In genomic region chr10:68301301-68301700, GRCh38 we compare ENCODE assay signal across 16 cellular contexts.
"Had no signal": no experiment of that assay in that cellular context is flagged by ENCODE, and none has a peak within 500 bp of the region (broad histone marks: within the 10 kb centered on the region; RNA-seq: fewer than 3 reads in every experiment).

No MANE protein-coding gene starts in this region.

- H3K4me1 ChIP-seq: ascending aorta had no signal

- H3K36me3 Mint-ChIP-seq: naive thymus-derived CD4-positive, alpha-beta T cell had no signal

- FAIRE-seq: bronchial epithelial cell had no signal

- H3K27ac ChIP-seq: ascending aorta, gastroesophageal sphincter, transverse colon had no signal

- H3K9me3 Mint-ChIP-seq: activated naive CD4-positive, alpha-beta T cell treated with anti-CD3 and anti-CD28 coated beads for 36 hours; activated T-helper 2 cell treated with anti-CD3 and anti-CD28 coated beads, Interferon-gamma antibody, Interleukin-2, Interleukin-4, amounts not matched to agents 10 μg/mL and 5 μg/mL and 100 μg/mL, durations not matched to agents 14 hours and 24 hours and 36 hours; naive thymus-derived CD4-positive, alpha-beta T cell had no signal

- H3K27me3 ChIP-seq: ascending aorta, dorsolateral prefrontal cortex, gastroesophageal sphincter, transverse colon had no signal

- ATAC-seq: activated CD4-positive, CD25-positive, alpha-beta regulatory T cell treated with anti-CD3 and anti-CD28 coated beads, Interleukin-2, amount 50 U/mL, for 24 hours; gastroesophageal sphincter; left colon had no signal

- H3K4me3 ChIP-seq: ascending aorta, gastroesophageal sphincter, transverse colon had no signal

- H3K36me3 ChIP-seq: transverse colon had no signal

- H3K4me3 Mint-ChIP-seq: activated naive CD4-positive, alpha-beta T cell treated with anti-CD3 and anti-CD28 coated beads for 36 hours; naive thymus-derived CD4-positive, alpha-beta T cell had no signal

- H3K27me3 Mint-ChIP-seq: naive thymus-derived CD4-positive, alpha-beta T cell had no signal

- DNase-seq: activated CD4-positive, alpha-beta T cell treated with anti-CD3 and anti-CD28 coated beads, Interleukin-2, amount 50 U/mL, for 4 hours; activated naive CD4-positive, alpha-beta T cell treated with anti-CD3 and anti-CD28 coated beads for 36 hours; dorsolateral prefrontal cortex; erythroblast; left colon; mammary epithelial cell; naive thymus-derived CD4-positive, alpha-beta T cell; stimulated activated CD4-positive, alpha-beta T cell treated with anti-CD3 and anti-CD28 coated beads, Interleukin-15, amount 100 ng/mL, for 24 hours; stimulated activated CD4-positive, alpha-beta T cell treated with anti-CD3 and anti-CD28 coated beads, Interleukin-4, amount 100 ng/mL, for 1 hour; stimulated activated naive CD4-positive, alpha-beta T cell treated with Interleukin-2 at 50 U/mL for 16 hours; transverse colon had no signal

- H3K9me3 ChIP-seq: ascending aorta, gastroesophageal sphincter, transverse colon had no signal

- H3K27ac Mint-ChIP-seq: activated naive CD4-positive, alpha-beta T cell treated with anti-CD3 and anti-CD28 coated beads for 36 hours; activated T-helper 2 cell treated with anti-CD3 and anti-CD28 coated beads, Interferon-gamma antibody, Interleukin-2, Interleukin-4, amounts not matched to agents 10 μg/mL and 5 μg/mL and 100 μg/mL, durations not matched to agents 14 hours and 24 hours and 36 hours; naive thymus-derived CD4-positive, alpha-beta T cell had no signal
